In genomic region chr17:76296186-76296585, GRCh38 we compare ENCODE assay signal across 35 cellular contexts. TPM values are rescaled to one million over a fixed set of nuclear protein-coding genes. Genes with fewer than 3 reads are reported as not detected.
"Had no signal": no experiment of that assay in that cellular context is flagged by ENCODE, and none has a peak within 500 bp of the region (broad histone marks: within the 10 kb centered on the region; RNA-seq: fewer than 3 reads in every experiment).

No MANE protein-coding gene starts in this region.

- H3K4me3 ChIP-seq: adrenal gland, body of pancreas, colonic mucosa, esophagus squamous epithelium, gastrocnemius medialis, neural progenitor cell, right lobe of liver, skin epidermis, tibial artery had no signal

- H3K4me2 ChIP-seq: neural progenitor cell had no signal

- H3K9me3 ChIP-seq: adrenal gland, body of pancreas, colonic mucosa, esophagus squamous epithelium, gastrocnemius medialis, right lobe of liver, tibial artery had no signal

- H3K27me3 Mint-ChIP-seq: activated CD4-positive, alpha-beta memory T cell treated with anti-CD3 and anti-CD28 coated beads for 36 hours; activated CD4-positive, alpha-beta T cell treated with anti-CD3 and anti-CD28 coated beads, Interleukin-2, amount 10 ng/mL, durations not matched to agents 24 days and 14 days; activated naive CD8-positive, alpha-beta T cell treated with anti-CD3 and anti-CD28 coated beads for 36 hours; naive thymus-derived CD8-positive, alpha-beta T cell; stimulated activated memory B cell treated with anti-CD40 and anti-IgM and Interleukin-4, amounts not matched to agents 10 μg/mL and 1 μg/mL and 100 μg/mL, for 72 hours; stimulated activated naive CD8-positive, alpha-beta T cell treated with anti-CD3 and anti-CD28 coated beads, Interleukin-15, amount 100 ng/mL, for 72 hours had no signal

- H3K36me3 Mint-ChIP-seq: activated CD4-positive, alpha-beta memory T cell treated with anti-CD3 and anti-CD28 coated beads for 36 hours; activated naive CD8-positive, alpha-beta T cell treated with anti-CD3 and anti-CD28 coated beads for 36 hours; naive thymus-derived CD8-positive, alpha-beta T cell; stimulated activated memory B cell treated with anti-CD40 and anti-IgM and Interleukin-4, amounts not matched to agents 10 μg/mL and 1 μg/mL and 100 μg/mL, for 72 hours had no signal

- H3K36me3 ChIP-seq: adrenal gland, colonic mucosa, gastrocnemius medialis, neural progenitor cell had no signal

- H2AFZ ChIP-seq: neural progenitor cell had no signal

- H3K27me3 ChIP-seq: adrenal gland, body of pancreas, colonic mucosa, esophagus squamous epithelium, gastrocnemius medialis, neural progenitor cell, right lobe of liver, tibial artery had no signal

- DNase-seq: activated CD4-positive, alpha-beta memory T cell treated with anti-CD3 and anti-CD28 coated beads for 36 hours; activated CD4-positive, alpha-beta T cell treated with anti-CD3 and anti-CD28 coated beads, Interleukin-2, amount 10 ng/mL, durations not matched to agents 24 days and 14 days; activated CD8-positive, alpha-beta memory T cell treated with anti-CD3 and anti-CD28 coated beads, Interleukin-2, amount 50 U/mL, for 4 hours; activated effector memory CD4-positive, alpha-beta T cell treated with anti-CD3 and anti-CD28 coated beads, Interleukin-2, amount 50 U/mL, for 16 hours; activated naive CD4-positive, alpha-beta T cell treated with anti-CD3 and anti-CD28 coated beads for 36 hours; activated naive CD8-positive, alpha-beta T cell treated with anti-CD3 and anti-CD28 coated beads for 36 hours; activated T-cell treated with anti-CD3 and anti-CD28 coated beads, Interleukin-2, amount 50 U/mL, for 1 hour; body of pancreas; cerebellar nuclear complex; colonic mucosa; effector CD8-positive, alpha-beta T cell; esophagus squamous epithelium; gastrocnemius medialis; glutamatergic neuron; hypothalamus; immature natural killer cell; mammary epithelial cell; naive thymus-derived CD8-positive, alpha-beta T cell; occipital lobe; right lobe of liver; stimulated activated CD4-positive, alpha-beta T cell treated with anti-CD3 and anti-CD28 coated beads, Interleukin-1b, Interleukin-23, amount 100 ng/mL, for 48 hours; stimulated activated CD4-positive, alpha-beta T cell treated with anti-CD3 and anti-CD28 coated beads, Interleukin-4, amount 100 ng/mL, for 4 hours; stimulated activated CD8-positive, alpha-beta memory T cell treated with anti-CD3 and anti-CD28 coated beads, Interleukin-4, amount 100 ng/mL, for 48 hours; stimulated activated naive CD8-positive, alpha-beta T cell treated with anti-CD3 and anti-CD28 coated beads, Interleukin-15, amount 100 ng/mL, for 72 hours; T1000; tibial artery; WERI-Rb-1 had no signal

- H3K9me3 Mint-ChIP-seq: activated CD4-positive, alpha-beta memory T cell treated with anti-CD3 and anti-CD28 coated beads for 36 hours; activated CD4-positive, alpha-beta T cell treated with anti-CD3 and anti-CD28 coated beads, Interleukin-2, amount 10 ng/mL, durations not matched to agents 24 days and 14 days; activated naive CD4-positive, alpha-beta T cell treated with anti-CD3 and anti-CD28 coated beads for 36 hours; activated naive CD8-positive, alpha-beta T cell treated with anti-CD3 and anti-CD28 coated beads for 36 hours; activated T-helper 1 cell treated with anti-CD3 and anti-CD28 coated beads, Interleukin-12 subunit alpha, Interleukin-12 subunit beta, Interleukin-2, Interleukin-4 antibody, amounts not matched to agents 30 ng/mL and 10 ng/mL and 1 ng/mL, durations not matched to agents 14 hours and 24 hours and 36 hours; immature natural killer cell; mesothelial cell of epicardium; naive thymus-derived CD8-positive, alpha-beta T cell; neural progenitor cell; stimulated activated memory B cell treated with anti-CD40 and anti-IgM and Interleukin-4, amounts not matched to agents 10 μg/mL and 1 μg/mL and 100 μg/mL, for 72 hours; stimulated activated naive CD8-positive, alpha-beta T cell treated with anti-CD3 and anti-CD28 coated beads, Interleukin-15, amount 100 ng/mL, for 72 hours had no signal

- H3K27ac ChIP-seq: adrenal gland, body of pancreas, colonic mucosa, epithelial cell of prostate, esophagus squamous epithelium, gastrocnemius medialis, neural progenitor cell, right lobe of liver, skin epidermis, tibial artery, WERI-Rb-1 had no signal

- ATAC-seq: activated CD4-positive, CD25-positive, alpha-beta regulatory T cell treated with anti-CD3 and anti-CD28 coated beads, Interleukin-2, amount 50 U/mL, for 24 hours; body of pancreas; gastrocnemius medialis; naive thymus-derived CD8-positive, alpha-beta T cell; right lobe of liver; stimulated activated memory B cell treated with anti-CD40 and anti-IgM and Interleukin-4, amounts not matched to agents 10 μg/mL and 1 μg/mL and 100 μg/mL, for 72 hours; stimulated activated naive CD8-positive, alpha-beta T cell treated with anti-CD3 and anti-CD28 coated beads, Interleukin-15, amount 100 ng/mL, for 72 hours had no signal

- H3K4me3 Mint-ChIP-seq: activated CD4-positive, alpha-beta memory T cell treated with anti-CD3 and anti-CD28 coated beads for 36 hours; activated CD4-positive, alpha-beta T cell treated with anti-CD3 and anti-CD28 coated beads, Interleukin-2, amount 10 ng/mL, durations not matched to agents 24 days and 14 days; activated naive CD4-positive, alpha-beta T cell treated with anti-CD3 and anti-CD28 coated beads for 36 hours; activated naive CD8-positive, alpha-beta T cell treated with anti-CD3 and anti-CD28 coated beads for 36 hours; activated T-helper 1 cell treated with anti-CD3 and anti-CD28 coated beads, Interleukin-12 subunit alpha, Interleukin-12 subunit beta, Interleukin-2, Interleukin-4 antibody, amounts not matched to agents 30 ng/mL and 10 ng/mL and 1 ng/mL, durations not matched to agents 14 hours and 24 hours and 36 hours; immature natural killer cell; mesothelial cell of epicardium; naive thymus-derived CD8-positive, alpha-beta T cell; neural progenitor cell; stimulated activated memory B cell treated with anti-CD40 and anti-IgM and Interleukin-4, amounts not matched to agents 10 μg/mL and 1 μg/mL and 100 μg/mL, for 72 hours; stimulated activated naive CD8-positive, alpha-beta T cell treated with anti-CD3 and anti-CD28 coated beads, Interleukin-15, amount 100 ng/mL, for 72 hours had no signal

- H3K4me1 Mint-ChIP-seq: immature natural killer cell; mesothelial cell of epicardium; stimulated activated memory B cell treated with anti-CD40 and anti-IgM and Interleukin-4, amounts not matched to agents 10 μg/mL and 1 μg/mL and 100 μg/mL, for 72 hours; stimulated activated naive CD8-positive, alpha-beta T cell treated with anti-CD3 and anti-CD28 coated beads, Interleukin-15, amount 100 ng/mL, for 72 hours had no signal

- H3K4me1 ChIP-seq: adrenal gland, body of pancreas, esophagus squamous epithelium, gastrocnemius medialis, neural progenitor cell, right lobe of liver, tibial artery had no signal

- H3K27ac Mint-ChIP-seq: activated CD4-positive, alpha-beta memory T cell treated with anti-CD3 and anti-CD28 coated beads for 36 hours; activated CD4-positive, alpha-beta T cell treated with anti-CD3 and anti-CD28 coated beads, Interleukin-2, amount 10 ng/mL, durations not matched to agents 24 days and 14 days; activated naive CD4-positive, alpha-beta T cell treated with anti-CD3 and anti-CD28 coated beads for 36 hours; activated naive CD8-positive, alpha-beta T cell treated with anti-CD3 and anti-CD28 coated beads for 36 hours; activated T-helper 1 cell treated with anti-CD3 and anti-CD28 coated beads, Interleukin-12 subunit alpha, Interleukin-12 subunit beta, Interleukin-2, Interleukin-4 antibody, amounts not matched to agents 30 ng/mL and 10 ng/mL and 1 ng/mL, durations not matched to agents 14 hours and 24 hours and 36 hours; mesothelial cell of epicardium; neural progenitor cell; stimulated activated memory B cell treated with anti-CD40 and anti-IgM and Interleukin-4, amounts not matched to agents 10 μg/mL and 1 μg/mL and 100 μg/mL, for 72 hours; stimulated activated naive CD8-positive, alpha-beta T cell treated with anti-CD3 and anti-CD28 coated beads, Interleukin-15, amount 100 ng/mL, for 72 hours had no signal

RNA-seq across cellular contexts. Expression of gene RNF157, which starts 55.9 kb away (rescaled TPM):
- total RNA-seq: mammary epithelial cell had no signal
